In the genomic region with DNA sequence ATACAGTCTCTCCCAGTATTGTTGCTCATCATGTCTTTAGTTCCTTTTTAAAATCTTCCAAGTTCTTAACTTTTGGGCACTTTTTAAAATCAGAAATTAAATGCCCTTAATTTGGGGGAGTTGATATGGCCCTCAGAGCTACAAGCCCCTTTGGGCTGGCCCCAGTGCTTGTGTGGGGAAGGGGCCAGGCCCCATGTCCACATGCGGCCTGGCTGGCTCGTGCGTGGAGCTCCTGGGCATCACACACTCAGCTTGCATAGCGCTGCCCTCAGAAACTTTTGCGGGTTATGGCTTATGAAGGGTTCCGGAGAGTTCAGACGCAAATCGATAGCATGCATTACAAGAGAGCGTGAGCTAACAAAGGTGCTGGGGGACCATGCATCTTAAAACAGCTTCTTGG, we compare ENCODE assay signal across 16 cellular contexts.
A peak's percentile ranks its signal among the peaks of the same experiment; 100 is the strongest.
DNase-seq lines count a peak whose midpoint lies in the region; ATAC-seq and TF ChIP-seq lines count a peak whose summit lies in the region.
"Had no signal": no experiment of that assay in that cellular context is flagged by ENCODE, and none has a peak within 500 bp of the region (broad histone marks: within the 10 kb centered on the region; RNA-seq: fewer than 3 reads in every experiment).

No MANE protein-coding gene starts in this region.

- TF ChIP-seq EP300 in esophagus muscularis mucosa (IDR thresholded peaks at IDR 0.05) = no peak

- no peak overlapping the region for H3K4me3 ChIP-seq in esophagus muscularis mucosa
- H3K4me3 ChIP-seq: BLaER1 treated with 17β-estradiol and CSF1 and Interleukin-3, amounts not matched to agents 10 nM and 100 nM had no signal

- no peaks in the 10 kb centered on the region for H3K4me1 ChIP-seq in esophagus muscularis mucosa
- H3K4me1 ChIP-seq: BLaER1 treated with 17β-estradiol and CSF1 and Interleukin-3, amounts not matched to agents 10 nM and 100 nM had no signal

- DNase-seq in cardiac septum (ENCODE audit: low spot score) (peak; percentile 12), Right ventricle myocardium superior (no peak), esophagus muscularis mucosa (ENCODE audit: extremely low spot score) (peak; percentile 78), nephron progenitor cell (no peak), GF-D8 (lab: John Stamatoyannopoulos, UW) (no peak), AG08396 (ENCODE audit: low spot score) (no peak)
- DNase-seq: 8988T; CD4-positive, CD25-positive, alpha-beta regulatory T cell; DMS153; DMS79 treated with DMSO at 0.1 percent for 48 hours; EL; HCEC 1CT; HFFc6 had no signal

- H3K27me3 Mint-ChIP-seq in nephron progenitor cell (ENCODE audit: low read depth, poor library complexity) = peaks cover 11% of the 10 kb centered on the region
- H3K27me3 Mint-ChIP-seq: CD4-positive, CD25-positive, alpha-beta regulatory T cell had no signal

- no peak for ATAC-seq in Right ventricle myocardium superior (ENCODE audit: poor library complexity)
- ATAC-seq in HG02840 (IDR thresholded peaks at IDR 0.05; ENCODE audit: low FRiP score, unreplicated experiment) = no peak
- ATAC-seq: HepG2 had no signal

- intact Hi-C loops in cardiac septum (cut with DNase I) (no loop called here), Right ventricle myocardium superior (cut with DNase I) (no loop called here), esophagus muscularis mucosa (cut with DNase I) (no loop called here)

- no peaks in the 10 kb centered on the region for H3K9me3 ChIP-seq in esophagus muscularis mucosa

- TF ChIP-seq CTCF in esophagus muscularis mucosa (IDR thresholded peaks at IDR 0.05) (no peak), nephron progenitor cell (IDR thresholded peaks at IDR 0.05) (no peak)

- peaks cover 15% of the 10 kb centered on the region for H3K9me3 Mint-ChIP-seq in nephron progenitor cell
- H3K9me3 Mint-ChIP-seq: HFFc6 had no signal

- H3K4me3 Mint-ChIP-seq in nephron progenitor cell = no peak overlapping the region
- H3K4me3 Mint-ChIP-seq: CD4-positive, CD25-positive, alpha-beta regulatory T cell; HFFc6 had no signal

- peak overlapping the region; percentile 6 for H3K27ac Mint-ChIP-seq in nephron progenitor cell
- H3K27ac Mint-ChIP-seq: HFFc6 had no signal

- TF ChIP-seq POLR2A in esophagus muscularis mucosa (IDR thresholded peaks at IDR 0.05; ENCODE audit: low read depth) = no peak

- H3K27ac ChIP-seq in esophagus muscularis mucosa (replicated peaks in 1 of 4) = no peak overlapping the region
- H3K27ac ChIP-seq: BLaER1 treated with 17β-estradiol and CSF1 and Interleukin-3, amounts not matched to agents 10 nM and 100 nM had no signal

- H3K27me3 ChIP-seq in esophagus muscularis mucosa = no peaks in the 10 kb centered on the region
- H3K27me3 ChIP-seq: BLaER1 treated with 17β-estradiol and CSF1 and Interleukin-3, amounts not matched to agents 10 nM and 100 nM had no signal

- H3K4me1 Mint-ChIP-seq in nephron progenitor cell = peaks cover 14% of the 10 kb centered on the region
- H3K4me1 Mint-ChIP-seq: CD4-positive, CD25-positive, alpha-beta regulatory T cell had no signal

- 95% methylated on average over 9 of the region's 9 CpGs for WGBS in esophagus muscularis mucosa

- H3K36me3 ChIP-seq in esophagus muscularis mucosa = no peaks in the 10 kb centered on the region
- H3K36me3 ChIP-seq: BLaER1 treated with 17β-estradiol and CSF1 and Interleukin-3, amounts not matched to agents 10 nM and 100 nM had no signal

- no peaks in the 10 kb centered on the region for H3K36me3 Mint-ChIP-seq in nephron progenitor cell (ENCODE audit: low read depth)
- H3K36me3 Mint-ChIP-seq: CD4-positive, CD25-positive, alpha-beta regulatory T cell had no signal

Comparison
In these comparisons a context has a peak if more than half of its experiments do, and no peak if none do; other contexts are left out.
1. DNase-seq: peak in cardiac septum (single experiment) and esophagus muscularis mucosa (single experiment); none in Right ventricle myocardium superior (single experiment), nephron progenitor cell (single experiment), GF-D8 (single experiment) and AG08396 (single experiment).